25 cellular contexts compared by ENCODE assay signal in genomic region chr14:98963610-98964009, GRCh38.
"Had no signal": no experiment of that assay in that cellular context is flagged by ENCODE, and none has a peak within 500 bp of the region (broad histone marks: within the 10 kb centered on the region; RNA-seq: fewer than 3 reads in every experiment).

No MANE protein-coding gene starts in this region.

- H3K27ac Mint-ChIP-seq: activated naive CD4-positive, alpha-beta T cell treated with anti-CD3 and anti-CD28 coated beads for 36 hours; activated naive CD8-positive, alpha-beta T cell treated with anti-CD3 and anti-CD28 coated beads, Interleukin-2, amount 50 U/mL, for 24 hours; natural killer cell treated with Interleukin-12 subunit alpha and Interleukin-12 subunit beta and Interleukin-15 and Interleukin-18, amount 100 ng/mL, for 72 hours had no signal

- H3K27me3 Mint-ChIP-seq: activated naive CD8-positive, alpha-beta T cell treated with anti-CD3 and anti-CD28 coated beads, Interleukin-2, amount 50 U/mL, for 24 hours had no signal

- H3K36me3 Mint-ChIP-seq: natural killer cell treated with Interleukin-12 subunit alpha and Interleukin-12 subunit beta and Interleukin-15 and Interleukin-18, amount 100 ng/mL, for 72 hours had no signal

- H3K4me1 ChIP-seq: heart right ventricle, left ventricle myocardium inferior, prostate gland, thyroid gland, upper lobe of right lung had no signal

- DNase-seq: activated CD4-positive, alpha-beta T cell treated with anti-CD3 and anti-CD28 coated beads, Interleukin-2, amount 50 U/mL, for 1 hour; activated CD4-positive, CD25-positive, alpha-beta regulatory T cell treated with anti-CD3 and anti-CD28 coated beads, Interleukin-2, amount 50 U/mL, for 72 hours; activated CD8-positive, alpha-beta memory T cell treated with anti-CD3 and anti-CD28 coated beads for 24 hours; activated effector memory CD4-positive, alpha-beta T cell treated with Interleukin-2 at 50 U/mL for 16 hours; activated naive CD4-positive, alpha-beta T cell treated with anti-CD3 and anti-CD28 coated beads for 36 hours; activated naive CD8-positive, alpha-beta T cell treated with anti-CD3 and anti-CD28 coated beads, Interleukin-2, amount 50 U/mL, for 24 hours; cortex of kidney; foreskin fibroblast; heart right ventricle; kidney glomerular epithelial cell; left ventricle myocardium inferior; mammary epithelial cell; midbrain; ovary; spleen; stimulated activated CD4-positive, alpha-beta T cell treated with anti-CD3 and anti-CD28 coated beads, Interleukin-4, amount 100 ng/mL, for 1 hour; stimulated activated naive CD8-positive, alpha-beta T cell treated with anti-CD3 and anti-CD28 coated beads, Interleukin-15, Interleukin-2, amounts not matched to agents 100 U/mL and 50 U/mL, for 24 hours; SW 1271; thyroid gland; upper lobe of right lung had no signal

- H3K36me3 ChIP-seq: cardiac muscle cell, heart right ventricle, left ventricle myocardium inferior, ovary, prostate gland, spleen, thyroid gland, upper lobe of right lung had no signal

- H3K9me3 Mint-ChIP-seq: activated naive CD4-positive, alpha-beta T cell treated with anti-CD3 and anti-CD28 coated beads for 36 hours; activated naive CD8-positive, alpha-beta T cell treated with anti-CD3 and anti-CD28 coated beads, Interleukin-2, amount 50 U/mL, for 24 hours; natural killer cell treated with Interleukin-12 subunit alpha and Interleukin-12 subunit beta and Interleukin-15 and Interleukin-18, amount 100 ng/mL, for 72 hours had no signal

- H3K9me3 ChIP-seq: heart right ventricle, left ventricle myocardium inferior, ovary, prostate gland, spleen, thyroid gland, upper lobe of right lung had no signal

- H3K4me3 Mint-ChIP-seq: activated naive CD4-positive, alpha-beta T cell treated with anti-CD3 and anti-CD28 coated beads for 36 hours; activated naive CD8-positive, alpha-beta T cell treated with anti-CD3 and anti-CD28 coated beads, Interleukin-2, amount 50 U/mL, for 24 hours; activated T-cell treated with anti-CD3 and anti-CD28 coated beads, Interleukin-2, amount 50 U/mL, for 72 hours; natural killer cell treated with Interleukin-12 subunit alpha and Interleukin-12 subunit beta and Interleukin-15 and Interleukin-18, amount 100 ng/mL, for 72 hours had no signal

- H3K4me3 ChIP-seq: cardiac muscle cell, heart right ventricle, left ventricle myocardium inferior, ovary, prostate gland, spleen, thyroid gland, upper lobe of right lung had no signal

- H3K27ac ChIP-seq: cardiac muscle cell, heart right ventricle, left ventricle myocardium inferior, ovary, prostate gland, spleen, thyroid gland, upper lobe of right lung, VCaP had no signal

- H3K27me3 ChIP-seq: cardiac muscle cell, ovary, spleen, thyroid gland, upper lobe of right lung had no signal

- ATAC-seq: heart right ventricle; natural killer cell treated with Interleukin-12 subunit alpha and Interleukin-12 subunit beta and Interleukin-15 and Interleukin-18, amount 100 ng/mL, for 72 hours had no signal
